Comparison of ENCODE assay signal across 1 cellular context in genomic region chr3:112304611-112305010, GRCh38.
TF ChIP-seq lines count a peak whose summit lies in the region.

No MANE protein-coding gene starts in this region.

TF ChIP-seq in GM12878, 131 proteins besides CTCF, POLR2A, EP300 and RAD21:
- TF ChIP-seq MEF2A (IDR thresholded peaks at IDR 0.05; ENCODE audit: insufficient read depth, low read depth, low read length) = no peak
- no peak for TF ChIP-seq TCF3 (IDR thresholded peaks at IDR 0.05; ENCODE audit: borderline replicate concordance, insufficient read depth, low read depth, low read length)
- TF ChIP-seq TARDBP (IDR thresholded peaks at IDR 0.05; ENCODE audit: borderline replicate concordance) = no peak
